15 cellular contexts compared by ENCODE assay signal in the genomic region with DNA sequence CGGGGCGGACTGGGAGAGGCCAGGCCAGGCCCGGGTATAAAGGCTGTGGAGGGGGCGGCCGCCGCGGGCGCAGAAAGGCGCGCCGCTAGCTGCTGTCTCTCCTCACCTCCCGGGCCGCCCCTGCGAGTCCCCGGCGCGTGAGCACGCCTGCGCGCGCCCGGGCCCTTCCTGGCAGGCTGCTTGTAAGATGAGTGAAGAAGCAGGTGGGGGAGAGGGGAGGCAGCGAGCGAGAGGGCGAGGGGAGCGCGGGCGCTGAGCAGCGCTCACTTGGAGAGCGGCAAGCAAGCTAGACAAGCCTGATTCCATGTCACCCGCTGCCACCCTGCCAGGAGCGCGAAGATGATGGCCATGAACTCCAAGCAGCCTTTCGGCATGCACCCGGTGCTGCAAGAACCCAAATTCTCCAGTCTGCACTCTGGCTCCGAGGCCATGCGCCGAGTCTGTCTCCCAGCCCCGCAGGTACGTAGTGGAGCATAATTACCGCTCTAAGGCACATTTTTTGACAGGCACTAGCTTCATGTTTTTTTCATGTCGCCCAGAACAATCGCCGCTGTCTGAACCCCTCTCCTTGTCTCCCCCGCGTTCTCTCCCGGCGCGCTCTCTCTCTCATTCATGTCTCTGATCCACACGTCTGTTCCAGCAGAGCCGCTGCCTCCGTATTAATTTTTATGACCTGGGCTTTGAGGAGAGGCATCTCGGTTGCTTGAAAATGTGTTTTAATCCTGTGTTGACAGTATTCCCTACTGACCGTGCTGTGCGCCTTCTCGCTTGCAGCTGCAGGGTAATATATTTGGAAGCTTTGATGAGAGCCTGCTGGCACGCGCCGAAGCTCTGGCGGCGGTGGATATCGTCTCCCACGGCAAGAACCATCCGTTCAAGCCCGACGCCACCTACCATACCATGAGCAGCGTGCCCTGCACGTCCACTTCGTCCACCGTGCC. TPM values are rescaled to one million over a fixed set of nuclear protein-coding genes. Genes with fewer than 3 reads are reported as not detected.
DNase-seq lines count a peak whose midpoint lies in the region; ATAC-seq and TF ChIP-seq lines count a peak whose summit lies in the region.
"Had no signal": no experiment of that assay in that cellular context is flagged by ENCODE, and none has a peak within 500 bp of the region (broad histone marks: within the 10 kb centered on the region; RNA-seq: fewer than 3 reads in every experiment).

Gene POU4F3 (plus strand): TSS at position 66 of the 941 bp plus-strand sequence. CDS start 274 bp downstream, at position 340.

- H3K4me3 ChIP-seq in A673 (ENCODE audit: low read depth, low read length, poor library complexity, severe bottlenecking): no peak within 1 kb of the TSS
- H3K4me3 ChIP-seq in iPS-18a (ENCODE audit: low read length): peak within 1 kb of the TSS; percentile 58
- H3K4me3 ChIP-seq in effector memory CD4-positive, alpha-beta T cell (ENCODE audit: insufficient read depth, low read depth, low read length, poor library complexity, severe bottlenecking): no peak within 1 kb of the TSS
- H3K4me3 ChIP-seq: lower lobe of right lung, SJSA1 had no signal

- H3K4me3 Mint-ChIP-seq in Calu3 (ENCODE audit: low read depth, unreplicated experiment): peak within 1 kb of the TSS; percentile 83

- peaks cover 100% of the 10 kb centered on the region for H3K27me3 Mint-ChIP-seq in Calu3 (ENCODE audit: unreplicated experiment)

- H3K9ac ChIP-seq in iPS-18a (ENCODE audit: low read length): no peak within 1 kb of the TSS

- BruUV-seq in A673 (replicated peaks; lab: Mats Ljungman, UMichigan): no TSS peak
- no TSS peak for BruUV-seq in Calu3 (replicated peaks; lab: Mats Ljungman, UMichigan)

- peaks cover 13% of the 10 kb centered on the region for H3K4me1 Mint-ChIP-seq in Calu3 (ENCODE audit: low read depth, unreplicated experiment)

- peaks cover 10% of the 10 kb centered on the region for H3K36me3 Mint-ChIP-seq in Calu3 (ENCODE audit: insufficient read depth, unreplicated experiment)

- H3K27me3 ChIP-seq in A673 (replicated peaks; ENCODE audit: insufficient read depth, low read depth, low read length, poor library complexity) (peaks cover 99% of the 10 kb centered on the region), iPS-18a (ENCODE audit: control insufficient read depth, insufficient read depth, low read length) (peaks cover 100% of the 10 kb centered on the region)
- peaks cover 19% of the 10 kb centered on the region for H3K27me3 ChIP-seq in effector memory CD4-positive, alpha-beta T cell (replicated peaks; ENCODE audit: control insufficient read depth, insufficient read depth, low read length, poor library complexity, severe bottlenecking)

- peak within 1 kb of the TSS; percentile 37 for H3K27ac Mint-ChIP-seq in Calu3 (ENCODE audit: unreplicated experiment)
- H3K27ac Mint-ChIP-seq: IgD-negative memory B cell had no signal

- H3K4me1 ChIP-seq in A673 (ENCODE audit: insufficient read depth, low read length, poor library complexity, severe bottlenecking) (peaks cover 5% of the 10 kb centered on the region), iPS-18a (ENCODE audit: control insufficient read depth, low read depth, low read length) (peaks cover 3% of the 10 kb centered on the region)
- H3K4me1 ChIP-seq in effector memory CD4-positive, alpha-beta T cell (ENCODE audit: control insufficient read depth, insufficient read depth, low read length, poor library complexity, severe bottlenecking): no peaks in the 10 kb centered on the region
- H3K4me1 ChIP-seq: lower lobe of right lung had no signal

- intact Hi-C loops in A673 (cut with micrococcal nuclease; ENCODE audit: unreplicated experiment): no loop called here
- intact Hi-C loops in Calu3 (cut with micrococcal nuclease; ENCODE audit: unreplicated experiment): no loop called here

- TF ChIP-seq CTCF in A673 (conservative IDR thresholded peaks at IDR 0.05; ENCODE audit: low read depth, low read length) (no peak), Calu3 (IDR thresholded peaks at IDR 0.05; ENCODE audit: unreplicated experiment) (no peak)

- POLR2A ChIA-PET in A673 (lab: Charles Lee; ENCODE audit: low non-redundant PET): no interaction called here

- H3K27ac ChIP-seq in A673 (ENCODE audit: low read depth, low read length, poor library complexity, severe bottlenecking): no peak within 1 kb of the TSS
- no peak within 1 kb of the TSS for H3K27ac ChIP-seq in iPS-18a (ENCODE audit: low read length)
- H3K27ac ChIP-seq in effector memory CD4-positive, alpha-beta T cell (ENCODE audit: insufficient read depth, low read length, poor library complexity, severe bottlenecking): no peak within 1 kb of the TSS
- H3K27ac ChIP-seq: coronary artery, lower lobe of right lung, SJSA1 had no signal

- H3K9me3 ChIP-seq in A673 (ENCODE audit: low read depth, low read length, poor library complexity, severe bottlenecking): no peaks in the 10 kb centered on the region
- H3K9me3 ChIP-seq in iPS-18a (ENCODE audit: control insufficient read depth, low read depth, low read length): no peaks in the 10 kb centered on the region
- no peaks in the 10 kb centered on the region for H3K9me3 ChIP-seq in effector memory CD4-positive, alpha-beta T cell (ENCODE audit: control insufficient read depth, low read length)
- H3K9me3 ChIP-seq: lower lobe of right lung had no signal

- CTCF ChIA-PET in A673 (lab: Charles Lee): no interaction called here
- CTCF ChIA-PET in Calu3 (lab: Charles Lee): no interaction called here

- no peak for ATAC-seq in HG03045 (IDR thresholded peaks at IDR 0.05; ENCODE audit: unreplicated experiment)
- ATAC-seq: activated naive CD4-positive, alpha-beta T cell treated with anti-CD3 and anti-CD28 coated beads, Interleukin-2, amount 50 U/mL, for 72 hours; lower lobe of right lung had no signal

- no peaks in the 10 kb centered on the region for H3K36me3 ChIP-seq in A673 (ENCODE audit: insufficient read depth, low read length, poor library complexity, severe bottlenecking)
- H3K36me3 ChIP-seq in iPS-18a (ENCODE audit: control insufficient read depth, low read depth, low read length): no peaks in the 10 kb centered on the region
- H3K36me3 ChIP-seq in effector memory CD4-positive, alpha-beta T cell (ENCODE audit: control insufficient read depth, insufficient read depth, low read length): no peaks in the 10 kb centered on the region
- H3K36me3 ChIP-seq: lower lobe of right lung, SJSA1 had no signal

- no peaks in the 10 kb centered on the region for H3K9me3 Mint-ChIP-seq in Calu3 (ENCODE audit: low read depth, unreplicated experiment)

- DNase-seq in A673 (ENCODE audit: low spot score): peak; percentile 20
- peak; percentile 19 for DNase-seq in Calu3
- DNase-seq in NCI-H2171 treated with DMSO at 0.1 percent for 48 hours (lab: John Stamatoyannopoulos, UW): peak; percentile 51
- DNase-seq in CD1c-positive myeloid dendritic cell (ENCODE audit: extremely low spot score): no peak
- DNase-seq in effector memory CD4-positive, alpha-beta T cell: no peak
- DNase-seq: lower lobe of right lung; stimulated activated CD4-positive, alpha-beta T cell treated with anti-CD3 and anti-CD28 coated beads, Interleukin-4, amount 100 ng/mL, for 1 hour had no signal

RNA-seq across cellular contexts. Expression of gene POU4F3, which starts in this region (rescaled TPM):
- total RNA-seq in A673 (2021): 0.11 and 0.13 TPM in 2 replicates
- total RNA-seq in Calu3 (2022): 0.19 and 0.24 TPM in 2 replicates
- total RNA-seq: activated naive CD4-positive, alpha-beta T cell treated with anti-CD3 and anti-CD28 coated beads, Interleukin-2, amount 50 U/mL, for 72 hours; frontal cortex; lower lobe of right lung; NCI-H460 had no signal

Comparison
In these comparisons a context has a peak if more than half of its experiments do, and no peak if none do; other contexts are left out.
1. Peak in DNase-seq in A673; RNA of the gene not detected or under 1 TPM.
2. Peak in DNase-seq in Calu3; RNA of the gene not detected or under 1 TPM.